Comparison of ENCODE assay signal across 8 cellular contexts in the genomic region with DNA sequence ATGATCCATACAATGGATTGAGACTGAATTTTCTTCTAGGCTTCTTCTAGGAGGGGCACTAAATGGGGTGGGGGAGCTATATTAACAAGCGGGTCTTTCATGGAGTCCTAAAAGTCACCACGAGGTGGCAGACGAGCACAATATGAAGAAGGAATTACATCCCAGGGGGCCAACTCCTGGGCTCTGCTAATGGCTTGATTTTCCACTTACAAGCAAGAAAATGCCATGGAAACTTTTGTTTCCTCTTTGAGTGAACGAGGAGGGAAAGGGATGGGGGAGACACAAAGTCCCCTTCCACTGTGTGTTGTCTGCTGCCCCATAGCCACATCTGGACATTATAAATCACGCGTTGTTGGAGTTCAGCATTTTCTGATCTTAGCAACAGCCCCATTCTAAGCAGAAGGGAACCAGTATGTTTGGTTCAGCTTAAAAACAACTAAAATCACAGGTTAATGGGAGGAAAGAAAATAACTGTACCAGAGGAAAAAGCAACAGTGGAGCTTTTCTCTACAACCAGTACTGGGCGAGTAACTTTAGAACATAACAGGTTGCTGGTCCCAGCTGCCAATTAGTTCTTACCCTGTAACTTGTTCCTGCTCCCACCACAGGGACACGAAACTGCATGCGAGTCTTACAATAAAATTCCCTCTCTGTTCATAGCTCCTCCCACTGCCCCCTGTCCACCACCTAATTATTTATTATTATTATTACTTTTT.
DNase-seq lines count a peak whose midpoint lies in the region; FAIRE-seq and TF ChIP-seq lines count a peak whose summit lies in the region.

No MANE protein-coding gene starts in this region.

- no peaks in the 10 kb centered on the region for H3K9me3 ChIP-seq in A673 (ENCODE audit: low read depth, low read length, poor library complexity, severe bottlenecking)
- H3K9me3 ChIP-seq in prostate gland: no peaks in the 10 kb centered on the region

- no peak overlapping the region for H3K4me3 Mint-ChIP-seq in glutamatergic neuron (ENCODE audit: unreplicated experiment)

- H3K27ac ChIP-seq in A673 (ENCODE audit: low read depth, low read length, poor library complexity, severe bottlenecking) (no peak overlapping the region), prostate gland (no peak overlapping the region)

- no peak overlapping the region for H3K27ac Mint-ChIP-seq in glutamatergic neuron (ENCODE audit: unreplicated experiment)

- H3K36me3 ChIP-seq in A673 (ENCODE audit: insufficient read depth, low read length, poor library complexity, severe bottlenecking) (no peaks in the 10 kb centered on the region), prostate gland (no peaks in the 10 kb centered on the region)

- POLR2A ChIA-PET in A673 (lab: Charles Lee; ENCODE audit: low non-redundant PET): no interaction called here

- TF ChIP-seq POLR2A in prostate gland (IDR thresholded peaks at IDR 0.05): no peak

- H3K4me1 ChIP-seq in A673 (ENCODE audit: insufficient read depth, low read length, poor library complexity, severe bottlenecking) (peaks cover 39% of the 10 kb centered on the region), prostate gland (replicated peaks) (no peaks in the 10 kb centered on the region)

- H3K4me3 ChIP-seq in A673 (ENCODE audit: low read depth, low read length, poor library complexity, severe bottlenecking) (no peak overlapping the region), prostate gland (no peak overlapping the region)

- DNase-seq in A673 (ENCODE audit: low spot score) (peak; percentile 91), GM13976 (ENCODE audit: low spot score) (peak; percentile 33), HTR-8/SVneo (ENCODE audit: insufficient read length, low spot score) (peak; percentile 41), OCI-M1 (lab: John Stamatoyannopoulos, UW) (peak; percentile 79), glutamatergic neuron (peak; percentile 75), prostate gland (ENCODE audit: low spot score) (peak; percentile 26), middle frontal gyrus (ENCODE audit: extremely low spot score, low spot score) (no peak)
- peak; percentile 48 for DNase-seq in activated naive CD4-positive, alpha-beta T cell treated with anti-CD3 and anti-CD28 coated beads, Interleukin-2, amount 50 U/mL, for 16 hours

- TF ChIP-seq CTCF in A673 (conservative IDR thresholded peaks at IDR 0.05; ENCODE audit: low read depth, low read length) (peak; percentile 90), GM13976 (IDR thresholded peaks at IDR 0.05; ENCODE audit: borderline replicate concordance, control extremely low read depth, extremely low read depth, insufficient read depth, missing control alignments) (peak; percentile 25), glutamatergic neuron (IDR thresholded peaks at IDR 0.05; ENCODE audit: partially characterized antibody, unreplicated experiment) (peak; percentile 90), prostate gland (IDR thresholded peaks at IDR 0.05) (peak; percentile 28 to 68 (median 62))

- CTCF ChIA-PET in A673 (lab: Charles Lee): interaction anchor here (0.6 to 1.9 kb wide), 5 partner anchors 9 to 1415 kb away, joined by 3 to 5 read pairs (median 5); no protein-coding TSS in a partner anchor

- WGBS in prostate gland: 42% methylated on average over 9 of the region's 9 CpGs

- no TSS peak for BruUV-seq in A673 (replicated peaks; lab: Mats Ljungman, UMichigan)

- H3K27me3 ChIP-seq in A673 (replicated peaks; ENCODE audit: insufficient read depth, low read depth, low read length, poor library complexity) (no peaks in the 10 kb centered on the region), prostate gland (replicated peaks; ENCODE audit: insufficient read depth) (no peaks in the 10 kb centered on the region)

- in situ Hi-C loops in GM13976 (cut with MboI; ENCODE audit: low sequenced_read_pairs, unreplicated experiment): no loop called here

- intact Hi-C loops in A673 (cut with micrococcal nuclease; ENCODE audit: unreplicated experiment) (loop anchor here (1.0 to 10.0 kb wide), 8 partner anchors 65 to 1684 kb away; a partner anchor contains a TSS), prostate gland (cut with DNase I) (loop anchor here (5.0 to 10.0 kb wide), 2 partner anchors 236 to 1417 kb away; no protein-coding TSS in a partner anchor)

- H3K36me3 Mint-ChIP-seq in glutamatergic neuron (ENCODE audit: unreplicated experiment): no peaks in the 10 kb centered on the region

- peaks cover 5% of the 10 kb centered on the region for H3K9me3 Mint-ChIP-seq in glutamatergic neuron (ENCODE audit: unreplicated experiment)

- no peak for FAIRE-seq in HTR-8/SVneo (lab: Jason Lieb, UNC)

- peaks cover 11% of the 10 kb centered on the region for H3K27me3 Mint-ChIP-seq in glutamatergic neuron (ENCODE audit: unreplicated experiment)

- H3K4me1 Mint-ChIP-seq in glutamatergic neuron (ENCODE audit: low read depth, unreplicated experiment): peaks cover 42% of the 10 kb centered on the region

Comparison
In these comparisons a context has a peak if more than half of its experiments do, and no peak if none do; other contexts are left out.
1. CTCF ChIP-seq: peak in every context shown above with its lines; median percentile 90 in A673; 90 in glutamatergic neuron; 62 in prostate gland; 25 in GM13976.